ENCODE assay signal across 8 cellular contexts in genomic region chr11:121293276-121293569, GRCh38. TPM values are rescaled to one million over a fixed set of nuclear protein-coding genes. Genes with fewer than 3 reads are reported as not detected.
DNase-seq lines count a peak whose midpoint lies in the region; ATAC-seq and TF ChIP-seq lines count a peak whose summit lies in the region.

No MANE protein-coding gene starts in this region.

- ATAC-seq in HG03097 (IDR thresholded peaks at IDR 0.05; ENCODE audit: low FRiP score, unreplicated experiment) (no peak), GM21717 (IDR thresholded peaks at IDR 0.05; ENCODE audit: unreplicated experiment) (no peak)

- peaks cover 21% of the 10 kb centered on the region for H3K27me3 Mint-ChIP-seq in osteocyte (ENCODE audit: unreplicated experiment)

- H3K36me3 Mint-ChIP-seq in osteocyte (ENCODE audit: unreplicated experiment), result no peaks in the 10 kb centered on the region

- no peaks in the 10 kb centered on the region for H3K27me3 ChIP-seq in Peyer's patch
- no peaks in the 10 kb centered on the region for H3K27me3 ChIP-seq in esophagus squamous epithelium

- H3K9me3 Mint-ChIP-seq in osteocyte (ENCODE audit: unreplicated experiment), result no peaks in the 10 kb centered on the region

- DNase-seq in Peyer's patch (no peak), esophagus squamous epithelium (lab: John Stamatoyannopoulos, UW) (no peak), osteocyte (ENCODE audit: extremely low spot score, unreplicated experiment) (no peak), NCI-H2081 treated with DMSO at 0.1 percent for 48 hours (lab: John Stamatoyannopoulos, UW) (no peak), NCI-H524 treated with DMSO at 0.1 percent for 48 hours (lab: John Stamatoyannopoulos, UW) (no peak)

- H3K4me1 ChIP-seq in ES-I3 (ENCODE audit: insufficient read depth, low read length) (peaks cover 20% of the 10 kb centered on the region), Peyer's patch (peaks cover 0 to 11% (median 0%) of the 10 kb centered on the region in 4 donors), esophagus squamous epithelium (peaks cover 4 to 40% (median 6%) of the 10 kb centered on the region in 3 donors)

- 0% methylated on average over 5 of the region's 5 CpGs for WGBS in esophagus squamous epithelium, 2 donors

- H3K36me3 ChIP-seq in ES-I3 (ENCODE audit: insufficient read depth, low read length), result no peaks in the 10 kb centered on the region
- no peaks in the 10 kb centered on the region for H3K36me3 ChIP-seq in Peyer's patch
- peaks cover 0 to 13% (median 0%) of the 10 kb centered on the region in 3 donors for H3K36me3 ChIP-seq in esophagus squamous epithelium

- H3K27ac ChIP-seq in Peyer's patch (peak overlapping the region; percentile 87 to 91 (median 90)), esophagus squamous epithelium (peak overlapping the region; percentile 89 to 95 (median 94))

- peak overlapping the region; percentile 76 for H3K27ac Mint-ChIP-seq in osteocyte (ENCODE audit: unreplicated experiment)

- intact Hi-C loops in esophagus squamous epithelium (cut with DNase I), result no loop called here

- H3K9me3 ChIP-seq in ES-I3 (ENCODE audit: control insufficient read depth, insufficient read depth, low read length) (no peaks in the 10 kb centered on the region), Peyer's patch (no peaks in the 10 kb centered on the region), esophagus squamous epithelium (no peaks in the 10 kb centered on the region)

- peak overlapping the region; percentile 85 for H3K4me3 Mint-ChIP-seq in osteocyte (ENCODE audit: unreplicated experiment)

- peaks cover 15% of the 10 kb centered on the region for H3K4me1 Mint-ChIP-seq in osteocyte (ENCODE audit: unreplicated experiment)

- no peak for TF ChIP-seq CTCF in Peyer's patch (IDR thresholded peaks at IDR 0.05)
- no peak for TF ChIP-seq CTCF in esophagus squamous epithelium (IDR thresholded peaks at IDR 0.05)
- TF ChIP-seq CTCF in osteocyte (IDR thresholded peaks at IDR 0.05), result no peak

- peak overlapping the region; percentile 60 for H3K9ac ChIP-seq in ES-I3 (ENCODE audit: low read depth, low read length)

- peak overlapping the region; percentile 68 to 86 (median 76) for H3K4me3 ChIP-seq in Peyer's patch
- H3K4me3 ChIP-seq in esophagus squamous epithelium, result peak overlapping the region; percentile 65 to 92 (median 86)

- TF ChIP-seq POLR2A in Peyer's patch (IDR thresholded peaks at IDR 0.05), result no peak
- no peak for TF ChIP-seq POLR2A in esophagus squamous epithelium (IDR thresholded peaks at IDR 0.05)

RNA-seq across cellular contexts. Expression of gene SC5D, which starts 0.7 kb away (rescaled TPM):
- total RNA-seq in Peyer's patch (10 to 100 TPM; 25.6 to 63.6 (median 37.7) TPM), esophagus squamous epithelium (10 to 100 TPM; 43.6 to 75.8 (median 56.8) TPM), osteocyte (31.7 and 32.3 TPM in 2 replicates)
